ENCODE assay signal across 8 cellular contexts in genomic region chr11:17014321-17014773, GRCh38. TPM values are rescaled to one million over a fixed set of nuclear protein-coding genes. Genes with fewer than 3 reads are reported as not detected.
DNase-seq lines count a peak whose midpoint lies in the region; ATAC-seq, FAIRE-seq and TF ChIP-seq lines count a peak whose summit lies in the region.

PLEKHA7 (minus strand) TSS chr11:17014414; CDS start chr11:17014401, 13 bp downstream.

- no peak within 1 kb of the TSS for H3K27ac ChIP-seq in SK-N-SH (ENCODE audit: low read depth in 2 of 2, low read length in 1 of 2)
- H3K27ac ChIP-seq in SU-DHL-6 (ENCODE audit: low read depth, low read length), result no peak within 1 kb of the TSS
- no peak within 1 kb of the TSS for H3K27ac ChIP-seq in endothelial cell of umbilical vein (ENCODE audit: insufficient read depth, low read depth, low read length)
- peak within 1 kb of the TSS; percentile 82 for H3K27ac ChIP-seq in muscle layer of duodenum (ENCODE audit: low read length)
- no peak within 1 kb of the TSS for H3K27ac ChIP-seq in adrenal gland

- H3F3A ChIP-seq in SK-N-SH (replicated peaks; ENCODE audit: insufficient read depth) (no peaks in the 10 kb centered on the region), SU-DHL-6 (ENCODE audit: insufficient read depth) (no peaks in the 10 kb centered on the region)

- no peaks in the 10 kb centered on the region for H3K9me3 ChIP-seq in SK-N-SH
- no peaks in the 10 kb centered on the region for H3K9me3 ChIP-seq in SU-DHL-6 (ENCODE audit: insufficient read depth, low read length)
- H3K9me3 ChIP-seq in endothelial cell of umbilical vein (replicated peaks; ENCODE audit: control insufficient read depth, insufficient read depth, low read length), result no peaks in the 10 kb centered on the region
- no peaks in the 10 kb centered on the region for H3K9me3 ChIP-seq in muscle layer of duodenum (ENCODE audit: control insufficient read depth in 1 of 2, low read length in 2 of 2)
- no peaks in the 10 kb centered on the region for H3K9me3 ChIP-seq in adrenal gland (replicated peaks in 1 of 3)

- H3K4me2 ChIP-seq in SK-N-SH, result peak within 1 kb of the TSS; percentile 74
- peak within 1 kb of the TSS; percentile 30 for H3K4me2 ChIP-seq in SU-DHL-6 (ENCODE audit: low read depth, low read length, poor library complexity, severe bottlenecking)
- peak within 1 kb of the TSS; percentile 79 for H3K4me2 ChIP-seq in endothelial cell of umbilical vein (ENCODE audit: insufficient read depth, low read length)

- H3K27me3 ChIP-seq in SK-N-SH (ENCODE audit: insufficient read depth) (peaks cover 49% of the 10 kb centered on the region), SU-DHL-6 (ENCODE audit: low read length) (no peaks in the 10 kb centered on the region), endothelial cell of umbilical vein (ENCODE audit: control insufficient read depth in 2 of 2, insufficient read depth in 2 of 2, low read length in 2 of 2) (no peaks in the 10 kb centered on the region), muscle layer of duodenum (ENCODE audit: low read depth, low read length) (no peaks in the 10 kb centered on the region), adrenal gland (peaks cover 9% of the 10 kb centered on the region)

- FAIRE-seq in endothelial cell of umbilical vein (lab: Jason Lieb, UNC), result no peak

- H3K9me2 ChIP-seq in SK-N-SH (no peaks in the 10 kb centered on the region), SU-DHL-6 (replicated peaks; ENCODE audit: insufficient read depth, low read length) (no peaks in the 10 kb centered on the region)

- dilution Hi-C loops in endothelial cell of umbilical vein (cut with MboI; ENCODE audit: extremely low pct_ligation_motif_present, low sequenced_read_pairs), result no loop called here

- peak; percentile 85 for DNase-seq in SK-N-SH
- DNase-seq in endothelial cell of umbilical vein (ENCODE audit: low read depth, low spot score), result no peak
- no peak for DNase-seq in adrenal gland
- DNase-seq in middle frontal gyrus (ENCODE audit: extremely low spot score, low spot score), result no peak

- H4K20me1 ChIP-seq in SK-N-SH (ENCODE audit: insufficient read depth) (no peaks in the 10 kb centered on the region), SU-DHL-6 (ENCODE audit: low read depth, low read length) (no peaks in the 10 kb centered on the region), endothelial cell of umbilical vein (replicated peaks; ENCODE audit: control insufficient read depth, extremely low read depth, insufficient read depth, low read length) (no peaks in the 10 kb centered on the region)

- H3K4me1 ChIP-seq in SK-N-SH (ENCODE audit: control insufficient read depth in 1 of 2, insufficient read depth in 2 of 2, low read depth in 1 of 2, low read length in 1 of 2) (peaks cover 0 to 3% of the 10 kb centered on the region in 2 experiments; a peak in 1 of 4 replicates), endothelial cell of umbilical vein (ENCODE audit: control insufficient read depth, extremely low read depth, insufficient read depth, low read length) (peaks cover 8% of the 10 kb centered on the region), muscle layer of duodenum (ENCODE audit: control insufficient read depth in 1 of 2, insufficient read depth in 2 of 2, low read length in 2 of 2) (peaks cover 0 to 11% of the 10 kb centered on the region in 2 donors), adrenal gland (replicated peaks in 1 of 2) (peaks cover 0 to 6% of the 10 kb centered on the region in 2 donors)

- TF ChIP-seq RAD21 in SK-N-SH (IDR thresholded peaks at IDR 0.05; ENCODE audit: low read length), result no peak

- CTCF ChIA-PET in SK-N-SH (lab: Yijun Ruan, JAX) (interaction anchor here (0.9 to 2.7 kb wide), 18 partner anchors 12 to 215 kb away, joined by 3 to 26 read pairs (median 4); no protein-coding TSS in a partner anchor), endothelial cell of umbilical vein (lab: Charles Lee) (interaction anchor here (0.7 to 2.0 kb wide), 18 partner anchors 9 to 194 kb away, joined by 3 to 17 read pairs (median 4); no protein-coding TSS in a partner anchor)

- H3K4me3 ChIP-seq in SK-N-SH (ENCODE audit: low read depth in 2 of 2, low read length in 1 of 2) (peak within 1 kb of the TSS; percentile 43 to 55), SU-DHL-6 (ENCODE audit: insufficient read depth, low read length, poor library complexity, severe bottlenecking) (no peak within 1 kb of the TSS), endothelial cell of umbilical vein (replicated peaks in 1 of 3; ENCODE audit: insufficient read depth in 1 of 3, low read depth in 1 of 3, low read length in 3 of 3) (peak within 1 kb of the TSS; percentile 33 to 66 (median 57)), muscle layer of duodenum (ENCODE audit: low read depth in 1 of 2, low read length in 2 of 2) (peak within 1 kb of the TSS; percentile 79 to 94), adrenal gland (peak within 1 kb of the TSS in 2 of 4 donors; percentile 34 to 78)

- H3K9me1 ChIP-seq in endothelial cell of umbilical vein (replicated peaks; ENCODE audit: control insufficient read depth, extremely low read depth, insufficient read depth, low read length), result no peaks in the 10 kb centered on the region

- intact Hi-C loops in endothelial cell of umbilical vein (cut with micrococcal nuclease), result loop anchor here (5.0 kb wide), 1 partner anchor 1693 kb away; no protein-coding TSS in a partner anchor
- intact Hi-C loops in adrenal gland (cut with DNase I), result no loop called here

- POLR2A ChIA-PET in SK-N-SH (lab: Yijun Ruan, JAX) (no interaction called here), endothelial cell of umbilical vein (lab: Charles Lee) (no interaction called here)

- 0% methylated on average over 8 of the region's 68 CpGs for WGBS in SK-N-SH (ENCODE audit: low lambda C conversion rate)
- WGBS in adrenal gland, 4 donors, result 0 to 1% (median 1%) methylated on average over 10 to 68 of the region's 68 CpGs; no CpG with 5 or more reads in 1 of the 4 donors

- H3K79me2 ChIP-seq in SK-N-SH (ENCODE audit: insufficient read depth) (no peaks in the 10 kb centered on the region), SU-DHL-6 (ENCODE audit: insufficient read depth, low read length) (no peaks in the 10 kb centered on the region), endothelial cell of umbilical vein (ENCODE audit: control insufficient read depth, insufficient read depth, low read length) (no peaks in the 10 kb centered on the region)

- H3K36me3 ChIP-seq in SK-N-SH (replicated peaks in 1 of 2; ENCODE audit: control insufficient read depth in 1 of 2, insufficient read depth in 2 of 2, low read length in 1 of 2), result no peaks in the 10 kb centered on the region
- no peaks in the 10 kb centered on the region for H3K36me3 ChIP-seq in SU-DHL-6 (ENCODE audit: low read length)
- no peaks in the 10 kb centered on the region for H3K36me3 ChIP-seq in endothelial cell of umbilical vein (ENCODE audit: control insufficient read depth in 2 of 2, extremely low read depth in 1 of 2, insufficient read depth in 2 of 2, low read length in 2 of 2)
- no peaks in the 10 kb centered on the region for H3K36me3 ChIP-seq in muscle layer of duodenum (ENCODE audit: control insufficient read depth in 1 of 2, insufficient read depth in 2 of 2, low read length in 2 of 2)
- no peaks in the 10 kb centered on the region for H3K36me3 ChIP-seq in adrenal gland (replicated peaks in 1 of 2)

- TF ChIP-seq CTCF in SK-N-SH (IDR thresholded peaks at IDR 0.05) (no peak), SU-DHL-6 (IDR thresholded peaks at IDR 0.05; ENCODE audit: insufficient read depth, low read length, poor library complexity, severe bottlenecking) (no peak), endothelial cell of umbilical vein (IDR thresholded peaks at IDR 0.05; ENCODE audit: extremely low read depth in 1 of 2, insufficient read depth in 1 of 2, low read depth in 1 of 2, low read length in 2 of 2) (no peak), adrenal gland (IDR thresholded peaks at IDR 0.05) (no peak)

- ATAC-seq in SK-N-SH treated with all-trans-retinoic acid at 6 μM for 48 hours (no peak), HG03039 (IDR thresholded peaks at IDR 0.05; ENCODE audit: unreplicated experiment) (no peak)

- TF ChIP-seq POLR2A in endothelial cell of umbilical vein (IDR thresholded peaks at IDR 0.05; ENCODE audit: low read depth, low read length), result no peak
- TF ChIP-seq POLR2A in adrenal gland (IDR thresholded peaks at IDR 0.05), result no peak

- H2AFZ ChIP-seq in SK-N-SH (ENCODE audit: low read depth) (no peak within 1 kb of the TSS; the same call in 1 of the 2 replicates), SU-DHL-6 (ENCODE audit: low read depth, low read length, severe bottlenecking) (no peak within 1 kb of the TSS), endothelial cell of umbilical vein (ENCODE audit: low read depth, low read length) (peak within 1 kb of the TSS; percentile 84)

- no TSS peak for BruUV-seq in endothelial cell of umbilical vein (replicated peaks; lab: Mats Ljungman, UMichigan)

- H3K9ac ChIP-seq in SK-N-SH (no peak within 1 kb of the TSS), SU-DHL-6 (ENCODE audit: low read length) (no peak within 1 kb of the TSS), endothelial cell of umbilical vein (replicated peaks; ENCODE audit: extremely low read depth, insufficient read depth, low read length) (peak within 1 kb of the TSS; percentile 6)

- TF ChIP-seq EP300 in SK-N-SH (IDR thresholded peaks at IDR 0.05; ENCODE audit: borderline replicate concordance in 1 of 2, low read depth in 1 of 2, low read length in 1 of 2), result no peak

TF ChIP-seq in SK-N-SH, 30 proteins besides CTCF, POLR2A, EP300 and RAD21 (continues in another document):
- TF ChIP-seq POLR2AphosphoS5 (IDR thresholded peaks at IDR 0.05; ENCODE audit: low read depth, low read length), result no peak

TF ChIP-seq in endothelial cell of umbilical vein, 7 proteins besides CTCF, POLR2A, EP300 and RAD21 (continues in another document):
- TF ChIP-seq POLR2AphosphoS5 (IDR thresholded peaks at IDR 0.05; ENCODE audit: insufficient read depth, low read depth, low read length) (no peak), JUN (IDR thresholded peaks at IDR 0.05; ENCODE audit: borderline replicate concordance, insufficient read depth, insufficient read length, low read depth) (no peak)

RNA-seq across cellular contexts. Expression of gene PLEKHA7, which starts in this region (rescaled TPM):
- 0.08 and 0.12 TPM in 2 replicates for polyA plus RNA-seq in SK-N-SH (2012; rRNA removed)
- 0.03 and 0.04 TPM in 2 replicates for polyA plus RNA-seq in SK-N-SH (2012; cell fraction: cytosol; rRNA removed)
- polyA plus RNA-seq in SK-N-SH (2012; cell fraction: nucleus; rRNA removed), result 0.45 and 0.46 TPM in 2 replicates
- 3.8 and 6.8 TPM in 2 replicates for total RNA-seq in endothelial cell of umbilical vein
- polyA plus RNA-seq in endothelial cell of umbilical vein, result 1.6 and 1.7 TPM in 2 replicates
- 1.2 and 1.3 TPM in 2 replicates for polyA plus RNA-seq in endothelial cell of umbilical vein (2011; cell fraction: cytosol; rRNA removed)
- 7.7 and 11.0 TPM in 2 replicates for polyA plus RNA-seq in endothelial cell of umbilical vein (2011; cell fraction: nucleus; rRNA removed)
- 1.4 and 3.1 TPM in 2 replicates for polyA plus RNA-seq in endothelial cell of umbilical vein (2012)
- polyA minus RNA-seq in endothelial cell of umbilical vein, result 2.7 and 3.5 TPM in 2 replicates
- polyA minus RNA-seq in endothelial cell of umbilical vein (2011; cell fraction: cytosol; rRNA and poly(A)+ RNA removed), result 3.4 TPM
- polyA minus RNA-seq in endothelial cell of umbilical vein (2011; cell fraction: nucleus; rRNA and poly(A)+ RNA removed), result 2.8 and 3.8 TPM in 2 replicates
- 1 to 10 TPM in 7 of 8 donors, under 1 TPM in 1; 0.54 to 3.4 (median 2.0) TPM for total RNA-seq in adrenal gland
- polyA plus RNA-seq in adrenal gland, result 1 to 10 TPM; 1.6 to 4.8 (median 3.3) TPM

Comparison
In these comparisons a context has a peak if more than half of its experiments do, and no peak if none do; other contexts are left out.
1. Peak in DNase-seq, H3K4me3 ChIP-seq and H3K4me2 ChIP-seq in SK-N-SH; RNA of the gene not detected or under 1 TPM.